ENCODE assay signal across 7 cellular contexts in the genomic region with DNA sequence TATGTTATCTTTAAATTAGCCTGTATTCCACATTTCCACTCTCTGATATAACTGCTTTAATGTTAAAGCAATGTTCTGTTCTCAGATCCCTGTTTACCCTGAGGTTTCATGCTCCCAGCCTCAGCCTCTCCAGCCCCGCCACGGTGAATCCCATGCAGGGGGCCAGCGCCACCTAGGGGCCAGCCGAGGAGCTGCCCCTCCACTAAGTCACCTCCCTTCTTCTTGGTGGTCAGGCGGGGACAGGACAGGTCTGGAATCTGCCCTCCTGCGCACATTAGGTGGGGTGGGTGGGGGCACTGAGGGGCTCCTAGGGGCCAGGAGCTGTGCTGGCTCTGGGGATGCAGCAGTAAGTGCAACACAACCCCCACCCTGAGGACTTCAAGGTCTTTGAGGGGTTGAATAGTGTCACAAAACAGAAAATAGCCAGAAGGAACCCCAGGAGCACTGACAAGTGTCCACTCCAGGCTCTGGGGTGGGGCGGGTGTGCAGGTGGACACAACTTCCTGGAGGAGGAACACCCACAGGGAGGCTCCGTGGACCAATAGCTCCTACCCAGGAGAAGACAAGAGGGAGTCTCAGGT.
A peak's percentile ranks its signal among the peaks of the same experiment; 100 is the strongest.
DNase-seq lines count a peak whose midpoint lies in the region; TF ChIP-seq lines count a peak whose summit lies in the region.

No MANE protein-coding gene starts in this region.

- no peak overlapping the region for H3K27ac ChIP-seq in testis

- peaks cover 3% of the 10 kb centered on the region for H3K4me1 ChIP-seq in Loucy (ENCODE audit: insufficient read depth, low read length, poor library complexity, severe bottlenecking)
- no peaks in the 10 kb centered on the region for H3K4me1 ChIP-seq in testis

- H3F3A ChIP-seq in Loucy (ENCODE audit: low read depth): no peaks in the 10 kb centered on the region

- H3K9me3 ChIP-seq in Loucy (ENCODE audit: insufficient read depth, low read depth, low read length): no peaks in the 10 kb centered on the region
- H3K9me3 ChIP-seq in testis: no peaks in the 10 kb centered on the region

- no peak overlapping the region for H2AFZ ChIP-seq in Loucy (ENCODE audit: low read length)

- TF ChIP-seq CTCF in GM12875 (IDR thresholded peaks at IDR 0.05; ENCODE audit: borderline replicate concordance, insufficient read depth, low read depth, low read length) (peak; percentile 97), Loucy (conservative IDR thresholded peaks at IDR 0.05; ENCODE audit: low read length) (peak; percentile 97), fibroblast of villous mesenchyme (IDR thresholded peaks at IDR 0.05; ENCODE audit: insufficient read depth, low read depth, low read length) (peak; percentile 97), testis (IDR thresholded peaks at IDR 0.05) (peak; percentile 76 to 99 (median 93))

- H3K4me2 ChIP-seq in Loucy (ENCODE audit: low read depth, low read length, poor library complexity, severe bottlenecking): no peak overlapping the region

- H3K4me3 Mint-ChIP-seq in activated T-helper 2 cell treated with anti-CD3 and anti-CD28 coated beads, Interferon-gamma antibody, Interleukin-2, Interleukin-4, amounts not matched to agents 10 μg/mL and 5 μg/mL and 100 μg/mL, durations not matched to agents 14 hours and 24 hours and 36 hours (ENCODE audit: low read depth): no peak overlapping the region

- H3K27me3 ChIP-seq in Loucy (ENCODE audit: insufficient read depth, low read length, poor library complexity, severe bottlenecking) (no peaks in the 10 kb centered on the region), testis (no peaks in the 10 kb centered on the region)

- no peaks in the 10 kb centered on the region for H4K20me1 ChIP-seq in Loucy (ENCODE audit: insufficient read depth, low read length, poor library complexity, severe bottlenecking)

- H3K27ac Mint-ChIP-seq in activated T-helper 2 cell treated with anti-CD3 and anti-CD28 coated beads, Interferon-gamma antibody, Interleukin-2, Interleukin-4, amounts not matched to agents 10 μg/mL and 5 μg/mL and 100 μg/mL, durations not matched to agents 14 hours and 24 hours and 36 hours: no peak overlapping the region

- DNase-seq in SHP77 (lab: John Stamatoyannopoulos, UW): peak; percentile 37 to 69
- peak; percentile 73 for DNase-seq in activated T-helper 2 cell treated with anti-CD3 and anti-CD28 coated beads, Interferon-gamma antibody, Interleukin-2, Interleukin-4, amounts not matched to agents 10 μg/mL and 5 μg/mL and 100 μg/mL, durations not matched to agents 14 hours and 24 hours and 36 hours (ENCODE audit: low spot score)
- DNase-seq in fibroblast of villous mesenchyme (ENCODE audit: low read depth): peak; percentile 77
- DNase-seq in occipital lobe (lab: John Stamatoyannopoulos, UW): peak; percentile 66
- peak; percentile 86 for DNase-seq in testis

- no peaks in the 10 kb centered on the region for H3K79me2 ChIP-seq in Loucy (ENCODE audit: insufficient read depth, low read length)

- no peaks in the 10 kb centered on the region for H3K27me3 Mint-ChIP-seq in activated T-helper 2 cell treated with anti-CD3 and anti-CD28 coated beads, Interferon-gamma antibody, Interleukin-2, Interleukin-4, amounts not matched to agents 10 μg/mL and 5 μg/mL and 100 μg/mL, durations not matched to agents 14 hours and 24 hours and 36 hours (ENCODE audit: low read depth)

- H3K9me3 Mint-ChIP-seq in activated T-helper 2 cell treated with anti-CD3 and anti-CD28 coated beads, Interferon-gamma antibody, Interleukin-2, Interleukin-4, amounts not matched to agents 10 μg/mL and 5 μg/mL and 100 μg/mL, durations not matched to agents 14 hours and 24 hours and 36 hours: no peaks in the 10 kb centered on the region

- no peaks in the 10 kb centered on the region for H3K36me3 Mint-ChIP-seq in activated T-helper 2 cell treated with anti-CD3 and anti-CD28 coated beads, Interferon-gamma antibody, Interleukin-2, Interleukin-4, amounts not matched to agents 10 μg/mL and 5 μg/mL and 100 μg/mL, durations not matched to agents 14 hours and 24 hours and 36 hours (ENCODE audit: low read depth)

- intact Hi-C loops in activated T-helper 2 cell treated with anti-CD3 and anti-CD28 coated beads, Interferon-gamma antibody, Interleukin-2, Interleukin-4, amounts not matched to agents 10 μg/mL and 5 μg/mL and 100 μg/mL, durations not matched to agents 14 hours and 24 hours and 36 hours (cut with micrococcal nuclease): loop anchor here (1.0 to 5.0 kb wide), 4 partner anchors 64 to 317 kb away; partner anchors contain the start of genes KCTD20, PXT1 and STK38
- intact Hi-C loops in testis (cut with DNase I; ENCODE audit: low total_unique reads): loop anchor here (10.0 kb wide), 1 partner anchor 134 kb away; no protein-coding TSS in a partner anchor

- no peaks in the 10 kb centered on the region for H3K9me2 ChIP-seq in Loucy (replicated peaks; ENCODE audit: low read depth, low read length)

- H3K4me3 ChIP-seq in GM12875 (ENCODE audit: low read depth, low read length) (no peak overlapping the region), Loucy (ENCODE audit: low read length, poor library complexity, severe bottlenecking) (no peak overlapping the region), fibroblast of villous mesenchyme (ENCODE audit: low read depth, low read length) (no peak overlapping the region), testis (peak overlapping the region in 1 of 2 donors; percentile 1)

- WGBS in testis, 2 donors: 22 to 35% methylated on average over 7 to 8 of the region's 8 CpGs

- TF ChIP-seq POLR2A in testis (IDR thresholded peaks at IDR 0.05): no peak

- H3K9ac ChIP-seq in Loucy (ENCODE audit: low read depth, low read length, poor library complexity, severe bottlenecking): no peak overlapping the region

- H3K4me1 Mint-ChIP-seq in activated T-helper 2 cell treated with anti-CD3 and anti-CD28 coated beads, Interferon-gamma antibody, Interleukin-2, Interleukin-4, amounts not matched to agents 10 μg/mL and 5 μg/mL and 100 μg/mL, durations not matched to agents 14 hours and 24 hours and 36 hours (ENCODE audit: low read depth): peaks cover 40% of the 10 kb centered on the region

- H3K36me3 ChIP-seq in Loucy (ENCODE audit: insufficient read depth, low read length): no peaks in the 10 kb centered on the region
- H3K36me3 ChIP-seq in testis (ENCODE audit: low read depth, missing control alignments): no peaks in the 10 kb centered on the region
